Comparison of ENCODE assay signal across 1 cellular context in genomic region chr16:17061326-17061725, GRCh38.
TF ChIP-seq lines count a peak whose summit lies in the region.

No MANE protein-coding gene starts in this region.

TF ChIP-seq in HepG2, 621 proteins besides CTCF, POLR2A, EP300 and RAD21:
- TF ChIP-seq, protein P1, sequence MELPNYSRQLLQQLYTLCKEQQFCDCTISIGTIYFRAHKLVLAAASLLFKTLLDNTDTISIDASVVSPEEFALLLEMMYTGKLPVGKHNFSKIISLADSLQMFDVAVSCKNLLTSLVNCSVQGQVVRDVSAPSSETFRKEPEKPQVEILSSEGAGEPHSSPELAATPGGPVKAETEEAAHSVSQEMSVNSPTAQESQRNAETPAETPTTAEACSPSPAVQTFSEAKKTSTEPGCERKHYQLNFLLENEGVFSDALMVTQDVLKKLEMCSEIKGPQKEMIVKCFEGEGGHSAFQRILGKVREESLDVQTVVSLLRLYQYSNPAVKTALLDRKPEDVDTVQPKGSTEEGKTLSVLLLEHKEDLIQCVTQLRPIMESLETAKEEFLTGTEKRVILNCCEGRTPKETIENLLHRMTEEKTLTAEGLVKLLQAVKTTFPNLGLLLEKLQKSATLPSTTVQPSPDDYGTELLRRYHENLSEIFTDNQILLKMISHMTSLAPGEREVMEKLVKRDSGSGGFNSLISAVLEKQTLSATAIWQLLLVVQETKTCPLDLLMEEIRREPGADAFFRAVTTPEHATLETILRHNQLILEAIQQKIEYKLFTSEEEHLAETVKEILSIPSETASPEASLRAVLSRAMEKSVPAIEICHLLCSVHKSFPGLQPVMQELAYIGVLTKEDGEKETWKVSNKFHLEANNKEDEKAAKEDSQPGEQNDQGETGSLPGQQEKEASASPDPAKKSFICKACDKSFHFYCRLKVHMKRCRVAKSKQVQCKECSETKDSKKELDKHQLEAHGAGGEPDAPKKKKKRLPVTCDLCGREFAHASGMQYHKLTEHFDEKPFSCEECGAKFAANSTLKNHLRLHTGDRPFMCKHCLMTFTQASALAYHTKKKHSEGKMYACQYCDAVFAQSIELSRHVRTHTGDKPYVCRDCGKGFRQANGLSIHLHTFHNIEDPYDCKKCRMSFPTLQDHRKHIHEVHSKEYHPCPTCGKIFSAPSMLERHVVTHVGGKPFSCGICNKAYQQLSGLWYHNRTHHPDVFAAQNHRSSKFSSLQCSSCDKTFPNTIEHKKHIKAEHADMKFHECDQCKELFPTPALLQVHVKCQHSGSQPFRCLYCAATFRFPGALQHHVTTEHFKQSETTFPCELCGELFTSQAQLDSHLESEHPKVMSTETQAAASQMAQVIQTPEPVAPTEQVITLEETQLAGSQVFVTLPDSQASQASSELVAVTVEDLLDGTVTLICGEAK (IDR thresholded peaks at IDR 0.05): peak; percentile 81
- TF ChIP-seq, protein P1 (CRISPR knock-in tag; IDR thresholded peaks at IDR 0.05): peak; percentile 98
- 0 out of 2 replicates have a peak, but pooled peaks have one; percentile 27 for TF ChIP-seq HOXA3 (CRISPR knock-in tag; IDR thresholded peaks at IDR 0.05)
- peak; percentile 24; the same call in 1 of the 2 replicates for TF ChIP-seq HNF4G (IDR thresholded peaks at IDR 0.05; ENCODE audit: borderline replicate concordance, low read depth, low read length)
- TF ChIP-seq HNF4G (CRISPR knock-in tag; IDR thresholded peaks at IDR 0.05; ENCODE audit: borderline replicate concordance, low read depth): no peak
- TF ChIP-seq HNF4A (CRISPR knock-in tag; IDR thresholded peaks at IDR 0.05): peak; percentile 31; the same call in 1 of the 2 replicates
- TF ChIP-seq SMC3 (IDR thresholded peaks at IDR 0.05; ENCODE audit: low read length): no peak
- TF ChIP-seq ZFP36L1 (CRISPR knock-in tag; IDR thresholded peaks at IDR 0.05): no peak
